In genomic region chr5:154447074-154447725, GRCh38 we compare ENCODE assay signal across 8 cellular contexts. TPM values are rescaled to one million over a fixed set of nuclear protein-coding genes. Genes with fewer than 3 reads are reported as not detected.
DNase-seq lines count a peak whose midpoint lies in the region; ATAC-seq, FAIRE-seq and TF ChIP-seq lines count a peak whose summit lies in the region.

No MANE protein-coding gene starts in this region.

- peaks cover 54% of the 10 kb centered on the region for H3K4me1 Mint-ChIP-seq in activated CD4-positive, alpha-beta T cell treated with anti-CD3 and anti-CD28 coated beads, Interleukin-2, amount 10 ng/mL, durations not matched to agents 7 days and 5 days
- peaks cover 30% of the 10 kb centered on the region for H3K4me1 Mint-ChIP-seq in activated T-helper 2 cell treated with anti-CD3 and anti-CD28 coated beads, Interferon-gamma antibody, Interleukin-2, Interleukin-4, amounts not matched to agents 10 μg/mL and 5 μg/mL and 100 μg/mL, durations not matched to agents 14 hours and 24 hours and 36 hours (ENCODE audit: low read depth)

- FAIRE-seq in keratinocyte (lab: Jason Lieb, UNC) = no peak

- H3K27ac Mint-ChIP-seq in activated CD4-positive, alpha-beta T cell treated with anti-CD3 and anti-CD28 coated beads, Interleukin-2, amount 10 ng/mL, durations not matched to agents 7 days and 5 days = peak overlapping the region; percentile 86
- peak overlapping the region; percentile 18 for H3K27ac Mint-ChIP-seq in activated T-helper 2 cell treated with anti-CD3 and anti-CD28 coated beads, Interferon-gamma antibody, Interleukin-2, Interleukin-4, amounts not matched to agents 10 μg/mL and 5 μg/mL and 100 μg/mL, durations not matched to agents 14 hours and 24 hours and 36 hours

- peak overlapping the region; percentile 84 for H3K9ac ChIP-seq in keratinocyte (ENCODE audit: control insufficient read depth, extremely low read depth, insufficient read depth, low read length)

- DNase-seq in activated CD4-positive, alpha-beta T cell treated with anti-CD3 and anti-CD28 coated beads, Interleukin-2, amount 10 ng/mL, durations not matched to agents 7 days and 5 days = no peak
- no peak for DNase-seq in activated CD4-positive, alpha-beta T cell treated with anti-CD3 and anti-CD28 coated beads for 1 hour
- DNase-seq in activated T-helper 2 cell treated with anti-CD3 and anti-CD28 coated beads, Interferon-gamma antibody, Interleukin-2, Interleukin-4, amounts not matched to agents 10 μg/mL and 5 μg/mL and 100 μg/mL, durations not matched to agents 14 hours and 24 hours and 36 hours (ENCODE audit: low spot score) = no peak
- DNase-seq in keratinocyte (ENCODE audit: low read depth, low spot score) (no peak), thoracic aorta (ENCODE audit: low spot score) (no peak), 8988T (no peak), left lobe of liver (ENCODE audit: low spot score) (no peak)
- no peak for DNase-seq in activated CD8-positive, alpha-beta memory T cell treated with anti-CD3 and anti-CD28 coated beads, Interleukin-2, amount 50 U/mL, for 4 hours

- peaks cover 3 to 4% of the 10 kb centered on the region in 2 experiments for H3K36me3 ChIP-seq in keratinocyte (ENCODE audit: control insufficient read depth in 2 of 2, extremely low read depth in 1 of 2, insufficient read depth in 2 of 2, low read length in 2 of 2)
- peaks cover 16% of the 10 kb centered on the region for H3K36me3 ChIP-seq in thoracic aorta

- CTCF ChIA-PET in activated CD4-positive, alpha-beta T cell treated with anti-CD3 and anti-CD28 coated beads, Interleukin-2, amount 10 ng/mL, durations not matched to agents 7 days and 5 days (lab: Charles Lee) = no interaction called here

- H3K36me3 Mint-ChIP-seq in activated CD4-positive, alpha-beta T cell treated with anti-CD3 and anti-CD28 coated beads, Interleukin-2, amount 10 ng/mL, durations not matched to agents 7 days and 5 days (ENCODE audit: low read depth) = peaks cover 32% of the 10 kb centered on the region
- peaks cover 26% of the 10 kb centered on the region for H3K36me3 Mint-ChIP-seq in activated T-helper 2 cell treated with anti-CD3 and anti-CD28 coated beads, Interferon-gamma antibody, Interleukin-2, Interleukin-4, amounts not matched to agents 10 μg/mL and 5 μg/mL and 100 μg/mL, durations not matched to agents 14 hours and 24 hours and 36 hours (ENCODE audit: low read depth)

- intact Hi-C loops in activated T-helper 2 cell treated with anti-CD3 and anti-CD28 coated beads, Interferon-gamma antibody, Interleukin-2, Interleukin-4, amounts not matched to agents 10 μg/mL and 5 μg/mL and 100 μg/mL, durations not matched to agents 14 hours and 24 hours and 36 hours (cut with micrococcal nuclease) = loop anchor here (5.0 to 10.0 kb wide), 3 partner anchors 252 to 498 kb away; partner anchors contain the start of genes GALNT10, LARP1 and MRPL22

- TF ChIP-seq CTCF in keratinocyte (optimal IDR thresholded peaks at IDR 0.05 in 1 of 3, IDR thresholded peaks at IDR 0.05 in 1 of 3, conservative IDR thresholded peaks at IDR 0.05 in 1 of 3; ENCODE audit: extremely low read depth in 1 of 3, insufficient read depth in 2 of 3, low read length in 3 of 3) = no peak
- TF ChIP-seq CTCF in thoracic aorta (IDR thresholded peaks at IDR 0.05) = no peak

- H3K79me2 ChIP-seq in keratinocyte (ENCODE audit: control insufficient read depth, insufficient read depth, low read length) = peaks cover 48% of the 10 kb centered on the region

- POLR2A ChIA-PET in activated CD4-positive, alpha-beta T cell treated with anti-CD3 and anti-CD28 coated beads, Interleukin-2, amount 10 ng/mL, durations not matched to agents 7 days and 5 days (lab: Charles Lee) = no interaction called here

- dilution Hi-C loops in keratinocyte (cut with MboI; ENCODE audit: extremely low pct_ligation_motif_present, low sequenced_read_pairs) = no loop called here

- no peaks in the 10 kb centered on the region for H3K9me1 ChIP-seq in keratinocyte (ENCODE audit: control insufficient read depth, extremely low read depth, insufficient read depth, low read length)

- no peaks in the 10 kb centered on the region for H3K9me3 Mint-ChIP-seq in activated CD4-positive, alpha-beta T cell treated with anti-CD3 and anti-CD28 coated beads, Interleukin-2, amount 10 ng/mL, durations not matched to agents 7 days and 5 days
- no peaks in the 10 kb centered on the region for H3K9me3 Mint-ChIP-seq in activated T-helper 2 cell treated with anti-CD3 and anti-CD28 coated beads, Interferon-gamma antibody, Interleukin-2, Interleukin-4, amounts not matched to agents 10 μg/mL and 5 μg/mL and 100 μg/mL, durations not matched to agents 14 hours and 24 hours and 36 hours

- H3K4me3 Mint-ChIP-seq in activated CD4-positive, alpha-beta T cell treated with anti-CD3 and anti-CD28 coated beads, Interleukin-2, amount 10 ng/mL, durations not matched to agents 7 days and 5 days = peak overlapping the region; percentile 88
- H3K4me3 Mint-ChIP-seq in activated T-helper 2 cell treated with anti-CD3 and anti-CD28 coated beads, Interferon-gamma antibody, Interleukin-2, Interleukin-4, amounts not matched to agents 10 μg/mL and 5 μg/mL and 100 μg/mL, durations not matched to agents 14 hours and 24 hours and 36 hours (ENCODE audit: low read depth) = peak overlapping the region; percentile 90

- no peaks in the 10 kb centered on the region for H4K20me1 ChIP-seq in keratinocyte (ENCODE audit: control insufficient read depth, extremely low read depth, insufficient read depth, low read length)

- no peak for ATAC-seq in thoracic aorta (ENCODE audit: insufficient number of reproducible peaks, low FRiP score, low read depth)
- ATAC-seq in left lobe of liver = no peak

- H3K9me3 ChIP-seq in keratinocyte (ENCODE audit: control insufficient read depth, low read depth, low read length) (no peaks in the 10 kb centered on the region), thoracic aorta (no peaks in the 10 kb centered on the region)

- H3K4me1 ChIP-seq in keratinocyte (ENCODE audit: control insufficient read depth, extremely low read depth, insufficient read depth, low read length) (peaks cover 24% of the 10 kb centered on the region), thoracic aorta (ENCODE audit: control insufficient read depth in 1 of 2, low read depth in 2 of 2) (peaks cover 30% of the 10 kb centered on the region in 2 donors)

- H3K4me3 ChIP-seq in keratinocyte (ENCODE audit: control insufficient read depth in 2 of 3, extremely low read depth in 1 of 3, insufficient read depth in 2 of 3, low read depth in 1 of 3, low read length in 3 of 3) (peak overlapping the region; percentile 80 to 99 (median 98)), thoracic aorta (peak overlapping the region; percentile 84)

- peak overlapping the region; percentile 95 for H3K4me2 ChIP-seq in keratinocyte (ENCODE audit: control insufficient read depth, extremely low read depth, insufficient read depth, low read depth, low read length)

- H2AFZ ChIP-seq in keratinocyte (ENCODE audit: control insufficient read depth, low read length) = peak overlapping the region; percentile 36

- H3K27me3 ChIP-seq in keratinocyte (ENCODE audit: control insufficient read depth, extremely low read depth, insufficient read depth, low read length) (no peaks in the 10 kb centered on the region), thoracic aorta (replicated peaks; ENCODE audit: insufficient read depth) (no peaks in the 10 kb centered on the region)

- no peaks in the 10 kb centered on the region for H3K27me3 Mint-ChIP-seq in activated CD4-positive, alpha-beta T cell treated with anti-CD3 and anti-CD28 coated beads, Interleukin-2, amount 10 ng/mL, durations not matched to agents 7 days and 5 days
- H3K27me3 Mint-ChIP-seq in activated T-helper 2 cell treated with anti-CD3 and anti-CD28 coated beads, Interferon-gamma antibody, Interleukin-2, Interleukin-4, amounts not matched to agents 10 μg/mL and 5 μg/mL and 100 μg/mL, durations not matched to agents 14 hours and 24 hours and 36 hours (ENCODE audit: low read depth) = no peaks in the 10 kb centered on the region

- peak overlapping the region; percentile 43 for H3K27ac ChIP-seq in keratinocyte (ENCODE audit: control insufficient read depth, insufficient read depth, low read length)
- H3K27ac ChIP-seq in thoracic aorta = peak overlapping the region; percentile 83 to 86

RNA-seq across cellular contexts. Expression of gene SAP30L, which starts 1.4 kb away (rescaled TPM):
- total RNA-seq in activated CD4-positive, alpha-beta T cell treated with anti-CD3 and anti-CD28 coated beads, Interleukin-2, amount 10 ng/mL, durations not matched to agents 7 days and 5 days = 10 to 100 TPM; 46.8 to 47.4 TPM
- total RNA-seq in activated T-helper 2 cell treated with anti-CD3 and anti-CD28 coated beads, Interferon-gamma antibody, Interleukin-2, Interleukin-4, amounts not matched to agents 10 μg/mL and 5 μg/mL and 100 μg/mL, durations not matched to agents 14 hours and 24 hours and 36 hours = 35.9 and 36.0 TPM in 2 replicates
- 19.8 to 42.1 TPM (median 29.1 TPM) in 3 replicates for polyA plus RNA-seq in keratinocyte
- polyA plus RNA-seq in keratinocyte (2011; ENCODE audit: low read depth) = 55.9 TPM
- polyA plus RNA-seq in keratinocyte (2011; cell fraction: cytosol; rRNA removed) = 24.2 and 44.2 TPM in 2 replicates
- 29.2 and 37.2 TPM in 2 replicates for polyA plus RNA-seq in keratinocyte (2011; cell fraction: nucleus; rRNA removed)
- 27.9 and 30.3 TPM in 2 replicates for polyA plus RNA-seq in keratinocyte (2012; ENCODE audit: low replicate concordance)
- polyA minus RNA-seq in keratinocyte = 5.7 to 13.0 TPM (median 11.3 TPM) in 3 replicates
- polyA minus RNA-seq in keratinocyte (2011; cell fraction: cytosol; rRNA and poly(A)+ RNA removed) = 13.6 TPM
- 5.3 and 8.4 TPM in 2 replicates for polyA minus RNA-seq in keratinocyte (2011; cell fraction: nucleus; rRNA and poly(A)+ RNA removed)
- total RNA-seq in thoracic aorta (10 to 100 TPM; 43.7 to 85.6 TPM), left lobe of liver (16.6 TPM)

RNA-seq across cellular contexts. Expression of gene HAND1, which starts 30.8 kb away (rescaled TPM):
- total RNA-seq in activated CD4-positive, alpha-beta T cell treated with anti-CD3 and anti-CD28 coated beads, Interleukin-2, amount 10 ng/mL, durations not matched to agents 7 days and 5 days = not detected
- total RNA-seq in activated T-helper 2 cell treated with anti-CD3 and anti-CD28 coated beads, Interferon-gamma antibody, Interleukin-2, Interleukin-4, amounts not matched to agents 10 μg/mL and 5 μg/mL and 100 μg/mL, durations not matched to agents 14 hours and 24 hours and 36 hours = not detected in 2 replicates
- not detected in 3 replicates for polyA plus RNA-seq in keratinocyte
- polyA plus RNA-seq in keratinocyte (2011; ENCODE audit: low read depth) = not detected
- not detected in 2 replicates for polyA plus RNA-seq in keratinocyte (2011; cell fraction: cytosol; rRNA removed)
- polyA plus RNA-seq in keratinocyte (2011; cell fraction: nucleus; rRNA removed) = not detected in 2 replicates
- not detected in 2 replicates for polyA plus RNA-seq in keratinocyte (2012; ENCODE audit: low replicate concordance)
- not detected in 3 replicates for polyA minus RNA-seq in keratinocyte
- polyA minus RNA-seq in keratinocyte (2011; cell fraction: cytosol; rRNA and poly(A)+ RNA removed) = not detected
- not detected in 2 replicates for polyA minus RNA-seq in keratinocyte (2011; cell fraction: nucleus; rRNA and poly(A)+ RNA removed)
- total RNA-seq in thoracic aorta (not detected), left lobe of liver (not detected)
